ENCODE assay signal across 1 cellular context in genomic region chr18:23825978-23826405, GRCh38.
TF ChIP-seq lines count a peak whose summit lies in the region.

No MANE protein-coding gene starts in this region.

TF ChIP-seq in IMR-90, 13 proteins besides CTCF, POLR2A, EP300 and RAD21 (continued from another document):
- TF ChIP-seq USF2 (IDR thresholded peaks at IDR 0.05; ENCODE audit: low read depth, low read length) (no peak), SMC3 (IDR thresholded peaks at IDR 0.05; ENCODE audit: low read depth, low read length) (no peak), RCOR1 (IDR thresholded peaks at IDR 0.05; ENCODE audit: insufficient replicate concordance, low read length) (no peak)
